Comparison of ENCODE assay signal across 9 cellular contexts in the genomic region with DNA sequence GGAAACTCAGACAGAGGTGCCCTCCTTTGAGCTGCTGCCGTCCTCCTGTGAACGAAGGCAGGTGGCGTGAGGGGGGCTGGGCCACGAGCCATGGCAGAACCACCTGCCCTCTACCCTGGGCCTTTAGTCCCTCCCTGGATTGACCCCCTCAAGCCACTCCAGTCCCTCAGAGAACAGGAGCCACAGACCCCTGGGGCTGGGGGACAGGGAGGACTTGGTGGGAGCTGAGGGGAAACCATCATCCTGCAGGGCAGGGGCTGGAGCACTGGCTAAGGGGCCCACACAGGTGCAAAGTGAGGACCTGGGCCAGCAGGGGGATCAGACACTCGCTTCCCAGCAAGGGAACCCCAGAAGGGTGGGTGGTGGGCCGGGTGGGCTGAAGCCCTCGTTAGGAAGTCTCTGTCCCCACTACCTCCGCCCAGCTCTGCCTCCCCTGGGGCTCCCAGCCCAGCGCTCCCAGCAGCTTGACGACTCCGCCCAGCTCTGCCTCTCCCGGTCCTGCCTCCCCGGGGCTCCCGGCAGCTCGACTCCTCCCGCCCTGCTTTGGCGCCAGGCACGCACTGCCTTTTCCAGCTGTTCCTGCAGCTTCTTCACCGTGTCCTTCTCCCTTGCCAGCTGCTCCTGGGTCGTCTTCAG. TPM values are rescaled to one million over a fixed set of nuclear protein-coding genes. Genes with fewer than 3 reads are reported as not detected.
A peak's percentile ranks its signal among the peaks of the same experiment; 100 is the strongest.
DNase-seq lines count a peak whose midpoint lies in the region; ATAC-seq and TF ChIP-seq lines count a peak whose summit lies in the region.
"Had no signal": no experiment of that assay in that cellular context is flagged by ENCODE, and none has a peak within 500 bp of the region (broad histone marks: within the 10 kb centered on the region; RNA-seq: fewer than 3 reads in every experiment).

No MANE protein-coding gene starts in this region.

- H4K20me1 ChIP-seq in mammary epithelial cell (ENCODE audit: insufficient read depth, low read length), result no peaks in the 10 kb centered on the region

- H3K9me3 Mint-ChIP-seq in endothelial cell (ENCODE audit: unreplicated experiment), result no peaks in the 10 kb centered on the region
- no peaks in the 10 kb centered on the region for H3K9me3 Mint-ChIP-seq in naive thymus-derived CD8-positive, alpha-beta T cell

- CTCF ChIA-PET in BJ (lab: Yijun Ruan, JAX), result interaction anchor here (0.6 to 1.2 kb wide), 4 partner anchors 35 to 302 kb away, joined by 3 to 5 read pairs (median 4); partner anchors contain the start of gene DSTN
- CTCF ChIA-PET in mammary epithelial cell (lab: Charles Lee; ENCODE audit: low non-redundant PET), result no interaction called here

- H2AFZ ChIP-seq in mammary epithelial cell (ENCODE audit: low read depth, low read length), result no peak overlapping the region

- H3K27me3 ChIP-seq in BJ (ENCODE audit: control insufficient read depth, insufficient read depth, low read length) (no peaks in the 10 kb centered on the region), mammary epithelial cell (ENCODE audit: insufficient read depth, low read length) (no peaks in the 10 kb centered on the region)

- H3K9me3 ChIP-seq in mammary epithelial cell (replicated peaks; ENCODE audit: insufficient read depth, low read length), result no peaks in the 10 kb centered on the region

- in situ Hi-C loops in mammary epithelial cell (cut with MboI; ENCODE audit: low sequenced_read_pairs in 2 of 2), result loop anchor here in 1 of 2 donors (25.0 kb wide), 1 partner anchor 802 kb away; no protein-coding TSS in a partner anchor

- 76% methylated on average over 7 of the region's 20 CpGs for WGBS in mammary epithelial cell (ENCODE audit: low coverage, missing lambda C conversion rate)

- H3K4me3 ChIP-seq in BJ (ENCODE audit: low read depth, low read length) (no peak overlapping the region), mammary epithelial cell (replicated peaks in 1 of 3; ENCODE audit: insufficient read depth in 1 of 3, low read depth in 2 of 3, low read length in 3 of 3) (no peak overlapping the region)

- H3K4me3 Mint-ChIP-seq in endothelial cell (ENCODE audit: unreplicated experiment), result peak overlapping the region; percentile 19
- H3K4me3 Mint-ChIP-seq in naive thymus-derived CD8-positive, alpha-beta T cell, result peak overlapping the region in 2 of 10 donors; percentile 9 to 45

- H3K36me3 ChIP-seq in BJ (ENCODE audit: control insufficient read depth, insufficient read depth, low read length), result peaks cover 58% of the 10 kb centered on the region
- H3K36me3 ChIP-seq in mammary epithelial cell (ENCODE audit: insufficient read depth, low read length), result peaks cover 8% of the 10 kb centered on the region

- H3K4me1 Mint-ChIP-seq in endothelial cell (ENCODE audit: unreplicated experiment), result peaks cover 3% of the 10 kb centered on the region
- peaks cover 17 to 44% (median 38%) of the 10 kb centered on the region in 4 donors for H3K4me1 Mint-ChIP-seq in naive thymus-derived CD8-positive, alpha-beta T cell

- no peak overlapping the region for H3K27ac ChIP-seq in mammary epithelial cell (ENCODE audit: insufficient read depth, low read depth, low read length)

- TF ChIP-seq CTCF in BJ (IDR thresholded peaks at IDR 0.05; ENCODE audit: insufficient read depth, low read depth, low read length) (0 out of 2 replicates have a peak, but pooled peaks have one; percentile 5), endothelial cell (IDR thresholded peaks at IDR 0.05; ENCODE audit: unreplicated experiment) (no peak), mammary epithelial cell (conservative IDR thresholded peaks at IDR 0.05 in 1 of 2, IDR thresholded peaks at IDR 0.05 in 1 of 2; ENCODE audit: extremely low read depth in 1 of 2, insufficient read depth in 1 of 2, low read depth in 1 of 2, low read length in 2 of 2) (no peak)

- peaks cover 12% of the 10 kb centered on the region for H3K36me3 Mint-ChIP-seq in endothelial cell (ENCODE audit: low read depth, unreplicated experiment)
- H3K36me3 Mint-ChIP-seq in naive thymus-derived CD8-positive, alpha-beta T cell, result peaks cover 0 to 9% (median 0%) of the 10 kb centered on the region in 3 donors

- H3K9ac ChIP-seq in mammary epithelial cell (ENCODE audit: insufficient read depth, low read length), result no peak overlapping the region

- dilution Hi-C loops in mammary epithelial cell (cut with HindIII; ENCODE audit: low sequenced_read_pairs), result no loop called here

- no peak overlapping the region for H3K4me2 ChIP-seq in mammary epithelial cell (ENCODE audit: insufficient read depth, low read depth, low read length)

- BruUV-seq in mammary epithelial cell (replicated peaks; lab: Mats Ljungman, UMichigan), result no TSS peak

- peaks cover 8% of the 10 kb centered on the region for H3K79me2 ChIP-seq in mammary epithelial cell (ENCODE audit: insufficient read depth, low read length)

- no peak for ATAC-seq in naive thymus-derived CD8-positive, alpha-beta T cell
- no peak for ATAC-seq in HG02884 (IDR thresholded peaks at IDR 0.05; ENCODE audit: unreplicated experiment)
- ATAC-seq in HG02623 (IDR thresholded peaks at IDR 0.05; ENCODE audit: unreplicated experiment), result no peak
- ATAC-seq in HG02870 (IDR thresholded peaks at IDR 0.05; ENCODE audit: unreplicated experiment), result no peak

- H3K4me1 ChIP-seq in mammary epithelial cell (ENCODE audit: insufficient read depth, low read length), result peaks cover 29% of the 10 kb centered on the region

- POLR2A ChIA-PET in BJ (lab: Charles Lee), result no interaction called here
- POLR2A ChIA-PET in naive thymus-derived CD8-positive, alpha-beta T cell (lab: Charles Lee), result interaction anchor here (0.8 kb wide), 1 partner anchor 43 kb away, joined by 3 read pairs; no protein-coding TSS in a partner anchor

- peaks cover 17% of the 10 kb centered on the region for H3K27me3 Mint-ChIP-seq in endothelial cell (ENCODE audit: unreplicated experiment)
- H3K27me3 Mint-ChIP-seq in naive thymus-derived CD8-positive, alpha-beta T cell, result no peaks in the 10 kb centered on the region

- intact Hi-C loops in mammary epithelial cell (cut with micrococcal nuclease), result loop anchor here (10.0 kb wide), 1 partner anchor 809 kb away; no protein-coding TSS in a partner anchor

- peak overlapping the region; percentile 68 for H3K27ac Mint-ChIP-seq in endothelial cell (ENCODE audit: unreplicated experiment)
- peak overlapping the region; percentile 31 to 99 (median 86) for H3K27ac Mint-ChIP-seq in naive thymus-derived CD8-positive, alpha-beta T cell

- DNase-seq in BJ (ENCODE audit: low read depth), result no peak
- peak; percentile 43 for DNase-seq in M059J (ENCODE audit: low read depth)
- no peak for DNase-seq in endothelial cell (ENCODE audit: low spot score)
- DNase-seq in naive thymus-derived CD8-positive, alpha-beta T cell, result peak in 1 of 10 donors; percentile 15
- DNase-seq in mammary epithelial cell, result no peak
- DNase-seq: NCI-H146 had no signal

RNA-seq across cellular contexts. Expression of gene DSTN, which starts 44.4 kb away (rescaled TPM):
- 295 and 536 TPM in 2 replicates for polyA plus RNA-seq in BJ (2011; rRNA removed)
- polyA minus RNA-seq in BJ (2011; rRNA and poly(A)+ RNA removed), result 23.5 and 47.9 TPM in 2 replicates
- total RNA-seq in M059J (2014; rRNA removed; shearing (Covaris generic)), result 452 and 584 TPM in 2 replicates
- total RNA-seq in endothelial cell (ENCODE audit: unreplicated experiment), result 142 TPM
- total RNA-seq in naive thymus-derived CD8-positive, alpha-beta T cell, result 10 to 100 TPM; 28.4 to 31.9 TPM
- 100 to 1,000 TPM in 1 of 3 donors, 10 to 100 TPM in 2; 75.1 to 140 (median 81.6) TPM for polyA plus RNA-seq in naive thymus-derived CD8-positive, alpha-beta T cell
- 100 to 1,000 TPM; 398 to 428 TPM for total RNA-seq in mammary epithelial cell
- 211 TPM for polyA plus RNA-seq in mammary epithelial cell
- polyA minus RNA-seq in mammary epithelial cell, result 110 TPM
